17 cellular contexts compared by ENCODE assay signal in genomic region chr9:124363326-124364096, GRCh38.
"Had no signal": no experiment of that assay in that cellular context is flagged by ENCODE, and none has a peak within 500 bp of the region (broad histone marks: within the 10 kb centered on the region; RNA-seq: fewer than 3 reads in every experiment).

No MANE protein-coding gene starts in this region.

- H3K4me3 ChIP-seq: coronary artery, spleen, upper lobe of right lung had no signal

- H3K27ac Mint-ChIP-seq: activated CD4-positive, alpha-beta T cell treated with anti-CD3 and anti-CD28 coated beads, Interleukin-2, amount 10 ng/mL, durations not matched to agents 24 days and 14 days; activated CD8-positive, alpha-beta T cell treated with anti-CD3 and anti-CD28 coated beads for 36 hours; activated naive CD4-positive, alpha-beta T cell treated with anti-CD3 and anti-CD28 coated beads, Interleukin-2, amount 50 U/mL, for 24 hours; memory B cell; natural killer cell treated with Interleukin-12 subunit alpha and Interleukin-12 subunit beta and Interleukin-15 and Interleukin-18, amount 100 ng/mL, for 72 hours; T-helper 17 cell had no signal

- H3K9me3 Mint-ChIP-seq: activated CD4-positive, alpha-beta T cell treated with anti-CD3 and anti-CD28 coated beads, Interleukin-2, amount 10 ng/mL, durations not matched to agents 24 days and 14 days; activated CD8-positive, alpha-beta T cell treated with anti-CD3 and anti-CD28 coated beads for 36 hours; activated naive CD4-positive, alpha-beta T cell treated with anti-CD3 and anti-CD28 coated beads, Interleukin-2, amount 50 U/mL, for 24 hours; memory B cell; natural killer cell treated with Interleukin-12 subunit alpha and Interleukin-12 subunit beta and Interleukin-15 and Interleukin-18, amount 100 ng/mL, for 72 hours had no signal

- H3K9me3 ChIP-seq: spleen, upper lobe of right lung had no signal

- H3K4me3 Mint-ChIP-seq: activated CD4-positive, alpha-beta T cell treated with anti-CD3 and anti-CD28 coated beads, Interleukin-2, amount 10 ng/mL, durations not matched to agents 24 days and 14 days; activated CD8-positive, alpha-beta T cell treated with anti-CD3 and anti-CD28 coated beads for 36 hours; activated naive CD4-positive, alpha-beta T cell treated with anti-CD3 and anti-CD28 coated beads, Interleukin-2, amount 50 U/mL, for 24 hours; memory B cell; natural killer cell treated with Interleukin-12 subunit alpha and Interleukin-12 subunit beta and Interleukin-15 and Interleukin-18, amount 100 ng/mL, for 72 hours; T-helper 17 cell had no signal

- H3K27me3 ChIP-seq: foreskin keratinocyte, spleen, upper lobe of right lung had no signal

- DNase-seq: activated CD4-positive, alpha-beta T cell treated with anti-CD3 and anti-CD28 coated beads, Interleukin-2, amount 10 ng/mL, durations not matched to agents 24 days and 14 days; activated CD8-positive, alpha-beta T cell treated with anti-CD3 and anti-CD28 coated beads for 36 hours; activated gamma-delta T cell treated with Interleukin-2 at 50 U/mL for 16 hours; activated T-cell treated with anti-CD3 and anti-CD28 coated beads, Interleukin-2, amount 50 U/mL, for 1 hour; anterior cingulate cortex; foreskin keratinocyte; hippocampal formation; spleen; stimulated activated CD4-positive, alpha-beta T cell treated with anti-CD3 and anti-CD28 coated beads, Interleukin-4, amount 100 ng/mL, for 1 hour; stimulated activated naive CD8-positive, alpha-beta T cell treated with anti-CD3 and anti-CD28 coated beads, Interleukin-15, Interleukin-2, amounts not matched to agents 100 U/mL and 50 U/mL, for 24 hours; SW 1271; T-helper 17 cell; upper lobe of right lung had no signal

- H3K27ac ChIP-seq: coronary artery, foreskin keratinocyte, spleen, upper lobe of right lung had no signal

- H3K27me3 Mint-ChIP-seq: activated CD4-positive, alpha-beta T cell treated with anti-CD3 and anti-CD28 coated beads, Interleukin-2, amount 10 ng/mL, durations not matched to agents 24 days and 14 days; activated CD8-positive, alpha-beta T cell treated with anti-CD3 and anti-CD28 coated beads for 36 hours; activated naive CD4-positive, alpha-beta T cell treated with anti-CD3 and anti-CD28 coated beads, Interleukin-2, amount 50 U/mL, for 24 hours; memory B cell; natural killer cell treated with Interleukin-12 subunit alpha and Interleukin-12 subunit beta and Interleukin-15 and Interleukin-18, amount 100 ng/mL, for 72 hours; T-helper 17 cell had no signal

- H3K4me1 ChIP-seq: upper lobe of right lung had no signal
